Comparison of ENCODE assay signal across 1 cellular context in genomic region chr16:11105038-11105903, GRCh38.
TF ChIP-seq lines count a peak whose summit lies in the region.

No MANE protein-coding gene starts in this region.

TF ChIP-seq in K562, 482 proteins besides CTCF, POLR2A, EP300 and RAD21 (continued from another document):
- TF ChIP-seq E4F1 (CRISPR knock-in tag; IDR thresholded peaks at IDR 0.05; ENCODE audit: borderline replicate concordance) (no peak), OTX1 (CRISPR knock-in tag; IDR thresholded peaks at IDR 0.05) (no peak), ZNF282 (CRISPR knock-in tag; IDR thresholded peaks at IDR 0.05) (no peak), RAD51 (IDR thresholded peaks at IDR 0.05; ENCODE audit: borderline replicate concordance, low read depth) (peak; percentile 55; the same call in 1 of the 2 replicates), MITF (IDR thresholded peaks at IDR 0.05) (peak; percentile 77; the same call in 1 of the 2 replicates), HES1 (IDR thresholded peaks at IDR 0.05; ENCODE audit: low read depth) (peak; percentile 96), POLR3G (IDR thresholded peaks at IDR 0.05; ENCODE audit: extremely low read depth, insufficient read length, insufficient replicate concordance) (no peak), CBX3 (IDR thresholded peaks at IDR 0.05; ENCODE audit: borderline replicate concordance in 1 of 2, low read length in 2 of 2) (peak in 1 of 2 experiments; percentile 27; a peak in 1 of 3 replicates), ATF6 (CRISPR knock-in tag; IDR thresholded peaks at IDR 0.05) (0 out of 2 replicates have a peak, but pooled peaks have one; percentile 63), ZNF717 (CRISPR knock-in tag; IDR thresholded peaks at IDR 0.05) (no peak), RBM22 (IDR thresholded peaks at IDR 0.05; ENCODE audit: low read depth, low read length, poor library complexity, severe bottlenecking) (no peak), HMGN3 (IDR thresholded peaks at IDR 0.05; ENCODE audit: borderline replicate concordance, extremely low read depth, insufficient read length, low read depth, low read length) (peak; percentile 81), SP1 (CRISPR knock-in tag; IDR thresholded peaks at IDR 0.05) (peak; percentile 60; the same call in 1 of the 2 replicates), FOXP1 (CRISPR knock-in tag; IDR thresholded peaks at IDR 0.05) (peak; percentile 99), TRIM28 (IDR thresholded peaks at IDR 0.05) (no peak), ZNF696 (CRISPR knock-in tag; conservative IDR thresholded peaks at IDR 0.05) (no peak), EZH2 (IDR thresholded peaks at IDR 0.05; ENCODE audit: borderline replicate concordance, low read depth, low read length) (no peak; the same call in 1 of the 2 replicates), ZNF740 (CRISPR knock-in tag; IDR thresholded peaks at IDR 0.05) (no peak), ZNF740 (tag; IDR thresholded peaks at IDR 0.05) (no peak), PREB (CRISPR knock-in tag; IDR thresholded peaks at IDR 0.05) (no peak), RBM14 (IDR thresholded peaks at IDR 0.05; ENCODE audit: borderline replicate concordance, insufficient read depth, low read depth, low read length) (no peak), TEAD4 (IDR thresholded peaks at IDR 0.05; ENCODE audit: low read length) (peak; percentile 99), TEAD4 (CRISPR knock-in tag; IDR thresholded peaks at IDR 0.05; ENCODE audit: borderline replicate concordance) (no peak), NEUROD1 (IDR thresholded peaks at IDR 0.05; ENCODE audit: borderline replicate concordance, low read depth, low read length, partially characterized antibody) (peak; percentile 78), KDM5B (IDR thresholded peaks at IDR 0.05; ENCODE audit: insufficient replicate concordance, low read depth, low read length) (no peak), SOX6 (IDR thresholded peaks at IDR 0.05) (peak; percentile 99), GMEB1 (CRISPR knock-in tag; IDR thresholded peaks at IDR 0.05) (peak; percentile 20; the same call in 1 of the 2 replicates), STAT5B (CRISPR knock-in tag; IDR thresholded peaks at IDR 0.05) (no peak), MYC (IDR thresholded peaks at IDR 0.05; ENCODE audit: low read depth, low read length) (peak; percentile 71; the same call in 1 of the 2 replicates), MYC (CRISPR knock-in tag; IDR thresholded peaks at IDR 0.05; ENCODE audit: borderline replicate concordance, low read depth) (no peak), MAFF (IDR thresholded peaks at IDR 0.05; ENCODE audit: low read length) (0 out of 2 replicates have a peak, but pooled peaks have one; percentile 3), FUS (optimal IDR thresholded peaks at IDR 0.05; ENCODE audit: low read depth, low read length) (no peak), FOXJ2 (tag; IDR thresholded peaks at IDR 0.05) (peak; percentile 88), CUX1 (CRISPR knock-in tag; IDR thresholded peaks at IDR 0.05) (no peak), ZNF23 (CRISPR knock-in tag; IDR thresholded peaks at IDR 0.05) (no peak), E2F1 (CRISPR knock-in tag; IDR thresholded peaks at IDR 0.05) (no peak), TAF1 (IDR thresholded peaks at IDR 0.05; ENCODE audit: control insufficient read depth, extremely low read depth, insufficient read depth, low read length, severe bottlenecking) (no peak)
TF ChIP-seq in K562: peak in this region for 174.
